Comparison of ENCODE assay signal across 25 cellular contexts in genomic region chr6:1865585-1865984, GRCh38.
DNase-seq lines count a peak whose midpoint lies in the region; ATAC-seq, FAIRE-seq and TF ChIP-seq lines count a peak whose summit lies in the region.
"Had no signal": no experiment of that assay in that cellular context is flagged by ENCODE, and none has a peak within 500 bp of the region (broad histone marks: within the 10 kb centered on the region; RNA-seq: fewer than 3 reads in every experiment).

No MANE protein-coding gene starts in this region.

- H3K4me3 ChIP-seq in kidney (ENCODE audit: low read length in 2 of 2) (no peak overlapping the region), BE2C (ENCODE audit: low read depth, low read length) (no peak overlapping the region), transverse colon (no peak overlapping the region)
- H3K4me3 ChIP-seq: K562, lung, SK-N-MC had no signal

- WGBS in transverse colon (ENCODE audit: low coverage in 1 of 2), 2 donors, result 57 to 76% methylated on average over 5 to 7 of the region's 7 CpGs

- TF ChIP-seq EP300 in transverse colon (IDR thresholded peaks at IDR 0.05; ENCODE audit: low read depth), result no peak

- no peaks in the 10 kb centered on the region for H3K9me3 ChIP-seq in kidney (ENCODE audit: control insufficient read depth in 1 of 2, low read length in 2 of 2)
- H3K9me3 ChIP-seq in BE2C, result no peaks in the 10 kb centered on the region
- H3K9me3 ChIP-seq in transverse colon, result no peaks in the 10 kb centered on the region

- H3K9ac ChIP-seq in kidney (ENCODE audit: low read length in 2 of 2), result no peak overlapping the region

- TF ChIP-seq POLR2A in transverse colon (IDR thresholded peaks at IDR 0.05), result no peak

- in situ Hi-C loops in SK-MEL-5 (cut with HindIII; ENCODE audit: low pct_unique_long_range_greater_than_20kb, low sequenced_read_pairs) (no loop called here), transverse colon (cut with MboI; ENCODE audit: low pct_ligation_motif_present in 1 of 4, low pct_unique_long_range_greater_than_20kb in 1 of 4, low sequenced_read_pairs in 3 of 4) (no loop called here)

- no peak for ATAC-seq in HG03439 (IDR thresholded peaks at IDR 0.05; ENCODE audit: unreplicated experiment)
- ATAC-seq: K562, T-helper 17 cell had no signal

- FAIRE-seq in kidney (lab: Jason Lieb, UNC), result no peak
- FAIRE-seq: K562 had no signal

- TF ChIP-seq CTCF in kidney (IDR thresholded peaks at IDR 0.05; ENCODE audit: borderline replicate concordance, extremely low read depth, insufficient read depth), result no peak
- TF ChIP-seq CTCF in BE2C (IDR thresholded peaks at IDR 0.05; ENCODE audit: low read depth, low read length), result no peak
- TF ChIP-seq CTCF in transverse colon (IDR thresholded peaks at IDR 0.05), result no peak

- intact Hi-C loops in kidney (cut with DNase I) (no loop called here), transverse colon (cut with DNase I; ENCODE audit: low total_unique reads) (no loop called here)

- H3K4me1 ChIP-seq in kidney (ENCODE audit: control insufficient read depth in 1 of 2, insufficient read depth in 1 of 2, low read depth in 1 of 2, low read length in 2 of 2), result peaks cover 0 to 3% of the 10 kb centered on the region in 2 donors
- H3K4me1 ChIP-seq in BE2C, result peaks cover 14% of the 10 kb centered on the region
- no peaks in the 10 kb centered on the region for H3K4me1 ChIP-seq in transverse colon

- H3K27ac ChIP-seq in kidney (ENCODE audit: low read depth in 2 of 2, low read length in 2 of 2) (no peak overlapping the region), transverse colon (no peak overlapping the region)
- H3K27ac ChIP-seq: brain microvascular endothelial cell, C4-2B, RWPE1, SK-N-MC had no signal

- DNase-seq in HuH-7 (ENCODE audit: low spot score) (peak; percentile 37), SK-MEL-5 (ENCODE audit: low read depth, low spot score) (peak; percentile 95), kidney (peak; percentile 29), retina (peak; percentile 48), BE2C (no peak), transverse colon (no peak)
- DNase-seq: activated CD4-positive, alpha-beta memory T cell treated with anti-CD3 and anti-CD28 coated beads for 36 hours; activated CD4-positive, CD25-positive, alpha-beta regulatory T cell treated with anti-CD3 and anti-CD28 coated beads, Interleukin-2, amount 50 U/mL, for 72 hours; activated CD8-positive, alpha-beta memory T cell treated with anti-CD3 and anti-CD28 coated beads, Interleukin-2, amount 50 U/mL, for 4 hours; activated naive CD4-positive, alpha-beta T cell treated with anti-CD3 and anti-CD28 coated beads, Interleukin-2, amount 10 ng/mL, durations not matched to agents 7 days and 5 days; brain microvascular endothelial cell; glutamatergic neuron; GOT3; kidney glomerular epithelial cell; NCI-H1092 treated with DMSO at 0.1 percent for 48 hours; NCI-H187 treated with DMSO at 0.1 percent for 48 hours; stimulated activated CD4-positive, alpha-beta T cell treated with anti-CD3 and anti-CD28 coated beads, Interleukin-2, amount 100 ng/mL, for 24 hours; T-helper 17 cell; trophoblast cell had no signal

- H3K36me3 ChIP-seq in kidney (ENCODE audit: control insufficient read depth in 1 of 2, insufficient read depth in 2 of 2, low read length in 2 of 2) (no peaks in the 10 kb centered on the region), BE2C (no peaks in the 10 kb centered on the region), transverse colon (no peaks in the 10 kb centered on the region)
- H3K36me3 ChIP-seq: brain microvascular endothelial cell had no signal

- no peaks in the 10 kb centered on the region for H3K27me3 ChIP-seq in BE2C
- H3K27me3 ChIP-seq in transverse colon, result no peaks in the 10 kb centered on the region
- H3K27me3 ChIP-seq: brain microvascular endothelial cell had no signal

Comparison
In these comparisons a context has a peak if more than half of its experiments do, and no peak if none do; other contexts are left out.
1. DNase-seq: peak in HuH-7 (single experiment), SK-MEL-5 (single experiment), kidney (single experiment) and retina (single experiment); none in BE2C (single experiment) and transverse colon (single experiment).